In the genomic region with DNA sequence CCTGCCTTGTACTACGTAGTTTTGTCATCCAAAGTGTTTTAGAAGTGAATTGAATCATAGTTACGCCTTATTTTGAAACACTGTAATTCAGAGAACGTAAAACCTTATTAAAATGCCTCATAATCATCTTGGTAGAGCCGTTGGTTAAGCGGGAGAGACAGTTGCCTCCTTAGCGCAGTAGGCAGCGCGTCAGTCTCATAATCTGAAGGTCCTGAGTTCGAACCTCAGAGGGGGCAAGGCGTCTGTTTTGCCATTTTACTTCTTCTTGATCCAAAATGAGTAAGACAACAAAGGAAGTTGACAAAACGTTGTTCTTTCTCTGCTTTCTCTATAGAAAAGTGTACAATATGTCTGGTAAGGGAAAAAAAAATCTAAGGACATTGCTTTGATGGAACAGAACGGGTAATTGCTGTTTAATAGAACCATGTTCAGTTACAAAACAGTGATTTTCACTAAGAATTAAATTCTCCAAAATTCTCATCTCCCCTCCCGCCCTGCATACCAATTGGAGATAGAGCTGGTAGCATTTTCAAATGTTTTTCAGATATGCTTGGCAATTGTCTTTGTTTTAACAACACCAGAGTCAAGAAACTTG, we compare ENCODE assay signal across 1 cellular context.
TF ChIP-seq lines count a peak whose summit lies in the region.

No MANE protein-coding gene starts in this region.

TF ChIP-seq in HepG2, 621 proteins besides CTCF, POLR2A, EP300 and RAD21 (continued from another document and continues in another):
- TF ChIP-seq, protein P1, sequence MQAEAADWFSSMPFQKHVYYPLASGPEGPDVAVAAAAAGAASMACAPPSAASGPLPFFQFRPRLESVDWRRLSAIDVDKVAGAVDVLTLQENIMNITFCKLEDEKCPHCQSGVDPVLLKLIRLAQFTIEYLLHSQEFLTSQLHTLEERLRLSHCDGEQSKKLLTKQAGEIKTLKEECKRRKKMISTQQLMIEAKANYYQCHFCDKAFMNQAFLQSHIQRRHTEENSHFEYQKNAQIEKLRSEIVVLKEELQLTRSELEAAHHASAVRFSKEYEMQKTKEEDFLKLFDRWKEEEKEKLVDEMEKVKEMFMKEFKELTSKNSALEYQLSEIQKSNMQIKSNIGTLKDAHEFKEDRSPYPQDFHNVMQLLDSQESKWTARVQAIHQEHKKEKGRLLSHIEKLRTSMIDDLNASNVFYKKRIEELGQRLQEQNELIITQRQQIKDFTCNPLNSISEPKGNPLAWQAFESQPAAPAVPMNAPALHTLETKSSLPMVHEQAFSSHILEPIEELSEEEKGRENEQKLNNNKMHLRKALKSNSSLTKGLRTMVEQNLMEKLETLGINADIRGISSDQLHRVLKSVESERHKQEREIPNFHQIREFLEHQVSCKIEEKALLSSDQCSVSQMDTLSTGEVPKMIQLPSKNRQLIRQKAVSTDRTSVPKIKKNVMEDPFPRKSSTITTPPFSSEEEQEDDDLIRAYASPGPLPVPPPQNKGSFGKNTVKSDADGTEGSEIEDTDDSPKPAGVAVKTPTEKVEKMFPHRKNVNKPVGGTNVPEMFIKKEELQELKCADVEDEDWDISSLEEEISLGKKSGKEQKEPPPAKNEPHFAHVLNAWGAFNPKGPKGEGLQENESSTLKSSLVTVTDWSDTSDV (CRISPR knock-in tag; IDR thresholded peaks at IDR 0.05): no peak
- TF ChIP-seq FOXP1 (IDR thresholded peaks at IDR 0.05): no peak
- TF ChIP-seq FOXP1 (CRISPR knock-in tag; IDR thresholded peaks at IDR 0.05): peak; percentile 40; the same call in 1 of the 2 replicates
- TF ChIP-seq, protein P2, sequence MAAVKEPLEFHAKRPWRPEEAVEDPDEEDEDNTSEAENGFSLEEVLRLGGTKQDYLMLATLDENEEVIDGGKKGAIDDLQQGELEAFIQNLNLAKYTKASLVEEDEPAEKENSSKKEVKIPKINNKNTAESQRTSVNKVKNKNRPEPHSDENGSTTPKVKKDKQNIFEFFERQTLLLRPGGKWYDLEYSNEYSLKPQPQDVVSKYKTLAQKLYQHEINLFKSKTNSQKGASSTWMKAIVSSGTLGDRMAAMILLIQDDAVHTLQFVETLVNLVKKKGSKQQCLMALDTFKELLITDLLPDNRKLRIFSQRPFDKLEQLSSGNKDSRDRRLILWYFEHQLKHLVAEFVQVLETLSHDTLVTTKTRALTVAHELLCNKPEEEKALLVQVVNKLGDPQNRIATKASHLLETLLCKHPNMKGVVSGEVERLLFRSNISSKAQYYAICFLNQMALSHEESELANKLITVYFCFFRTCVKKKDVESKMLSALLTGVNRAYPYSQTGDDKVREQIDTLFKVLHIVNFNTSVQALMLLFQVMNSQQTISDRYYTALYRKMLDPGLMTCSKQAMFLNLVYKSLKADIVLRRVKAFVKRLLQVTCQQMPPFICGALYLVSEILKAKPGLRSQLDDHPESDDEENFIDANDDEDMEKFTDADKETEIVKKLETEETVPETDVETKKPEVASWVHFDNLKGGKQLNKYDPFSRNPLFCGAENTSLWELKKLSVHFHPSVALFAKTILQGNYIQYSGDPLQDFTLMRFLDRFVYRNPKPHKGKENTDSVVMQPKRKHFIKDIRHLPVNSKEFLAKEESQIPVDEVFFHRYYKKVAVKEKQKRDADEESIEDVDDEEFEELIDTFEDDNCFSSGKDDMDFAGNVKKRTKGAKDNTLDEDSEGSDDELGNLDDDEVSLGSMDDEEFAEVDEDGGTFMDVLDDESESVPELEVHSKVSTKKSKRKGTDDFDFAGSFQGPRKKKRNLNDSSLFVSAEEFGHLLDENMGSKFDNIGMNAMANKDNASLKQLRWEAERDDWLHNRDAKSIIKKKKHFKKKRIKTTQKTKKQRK (IDR thresholded peaks at IDR 0.05; ENCODE audit: low read length): no peak
- no peak for TF ChIP-seq ATAD3A (CRISPR knock-in tag; IDR thresholded peaks at IDR 0.05)
- TF ChIP-seq, protein P3, sequence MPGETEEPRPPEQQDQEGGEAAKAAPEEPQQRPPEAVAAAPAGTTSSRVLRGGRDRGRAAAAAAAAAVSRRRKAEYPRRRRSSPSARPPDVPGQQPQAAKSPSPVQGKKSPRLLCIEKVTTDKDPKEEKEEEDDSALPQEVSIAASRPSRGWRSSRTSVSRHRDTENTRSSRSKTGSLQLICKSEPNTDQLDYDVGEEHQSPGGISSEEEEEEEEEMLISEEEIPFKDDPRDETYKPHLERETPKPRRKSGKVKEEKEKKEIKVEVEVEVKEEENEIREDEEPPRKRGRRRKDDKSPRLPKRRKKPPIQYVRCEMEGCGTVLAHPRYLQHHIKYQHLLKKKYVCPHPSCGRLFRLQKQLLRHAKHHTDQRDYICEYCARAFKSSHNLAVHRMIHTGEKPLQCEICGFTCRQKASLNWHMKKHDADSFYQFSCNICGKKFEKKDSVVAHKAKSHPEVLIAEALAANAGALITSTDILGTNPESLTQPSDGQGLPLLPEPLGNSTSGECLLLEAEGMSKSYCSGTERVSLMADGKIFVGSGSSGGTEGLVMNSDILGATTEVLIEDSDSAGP (CRISPR knock-in tag; IDR thresholded peaks at IDR 0.05; ENCODE audit: borderline replicate concordance): no peak; the same call in 1 of the 2 replicates
- TF ChIP-seq, protein P4, sequence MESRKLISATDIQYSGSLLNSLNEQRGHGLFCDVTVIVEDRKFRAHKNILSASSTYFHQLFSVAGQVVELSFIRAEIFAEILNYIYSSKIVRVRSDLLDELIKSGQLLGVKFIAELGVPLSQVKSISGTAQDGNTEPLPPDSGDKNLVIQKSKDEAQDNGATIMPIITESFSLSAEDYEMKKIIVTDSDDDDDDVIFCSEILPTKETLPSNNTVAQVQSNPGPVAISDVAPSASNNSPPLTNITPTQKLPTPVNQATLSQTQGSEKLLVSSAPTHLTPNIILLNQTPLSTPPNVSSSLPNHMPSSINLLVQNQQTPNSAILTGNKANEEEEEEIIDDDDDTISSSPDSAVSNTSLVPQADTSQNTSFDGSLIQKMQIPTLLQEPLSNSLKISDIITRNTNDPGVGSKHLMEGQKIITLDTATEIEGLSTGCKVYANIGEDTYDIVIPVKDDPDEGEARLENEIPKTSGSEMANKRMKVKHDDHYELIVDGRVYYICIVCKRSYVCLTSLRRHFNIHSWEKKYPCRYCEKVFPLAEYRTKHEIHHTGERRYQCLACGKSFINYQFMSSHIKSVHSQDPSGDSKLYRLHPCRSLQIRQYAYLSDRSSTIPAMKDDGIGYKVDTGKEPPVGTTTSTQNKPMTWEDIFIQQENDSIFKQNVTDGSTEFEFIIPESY (CRISPR knock-in tag; IDR thresholded peaks at IDR 0.05): peak; percentile 66
- no peak for TF ChIP-seq ZNF136 (CRISPR knock-in tag; IDR thresholded peaks at IDR 0.05; ENCODE audit: low read depth)
- no peak for TF ChIP-seq WIZ (CRISPR knock-in tag; IDR thresholded peaks at IDR 0.05)
- TF ChIP-seq ZC3H13 (CRISPR knock-in tag; IDR thresholded peaks at IDR 0.05): no peak
- no peak for TF ChIP-seq ASH2L (IDR thresholded peaks at IDR 0.05; ENCODE audit: insufficient read length, low read depth, low read length)
- TF ChIP-seq ZNF761 (CRISPR knock-in tag; conservative IDR thresholded peaks at IDR 0.05): no peak
- TF ChIP-seq ZNF746 (CRISPR knock-in tag; IDR thresholded peaks at IDR 0.05): no peak
- TF ChIP-seq FOXM1 (CRISPR knock-in tag; IDR thresholded peaks at IDR 0.05): no peak
- TF ChIP-seq ZNF251 (CRISPR knock-in tag; IDR thresholded peaks at IDR 0.05): no peak
- TF ChIP-seq, protein P5, sequence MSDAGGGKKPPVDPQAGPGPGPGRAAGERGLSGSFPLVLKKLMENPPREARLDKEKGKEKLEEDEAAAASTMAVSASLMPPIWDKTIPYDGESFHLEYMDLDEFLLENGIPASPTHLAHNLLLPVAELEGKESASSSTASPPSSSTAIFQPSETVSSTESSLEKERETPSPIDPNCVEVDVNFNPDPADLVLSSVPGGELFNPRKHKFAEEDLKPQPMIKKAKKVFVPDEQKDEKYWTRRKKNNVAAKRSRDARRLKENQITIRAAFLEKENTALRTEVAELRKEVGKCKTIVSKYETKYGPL (CRISPR knock-in tag; IDR thresholded peaks at IDR 0.05): no peak
- TF ChIP-seq ZNF550 (CRISPR knock-in tag; IDR thresholded peaks at IDR 0.05; ENCODE audit: borderline replicate concordance): no peak
- no peak for TF ChIP-seq ZNF225 (CRISPR knock-in tag; IDR thresholded peaks at IDR 0.05)
- TF ChIP-seq, protein P6, sequence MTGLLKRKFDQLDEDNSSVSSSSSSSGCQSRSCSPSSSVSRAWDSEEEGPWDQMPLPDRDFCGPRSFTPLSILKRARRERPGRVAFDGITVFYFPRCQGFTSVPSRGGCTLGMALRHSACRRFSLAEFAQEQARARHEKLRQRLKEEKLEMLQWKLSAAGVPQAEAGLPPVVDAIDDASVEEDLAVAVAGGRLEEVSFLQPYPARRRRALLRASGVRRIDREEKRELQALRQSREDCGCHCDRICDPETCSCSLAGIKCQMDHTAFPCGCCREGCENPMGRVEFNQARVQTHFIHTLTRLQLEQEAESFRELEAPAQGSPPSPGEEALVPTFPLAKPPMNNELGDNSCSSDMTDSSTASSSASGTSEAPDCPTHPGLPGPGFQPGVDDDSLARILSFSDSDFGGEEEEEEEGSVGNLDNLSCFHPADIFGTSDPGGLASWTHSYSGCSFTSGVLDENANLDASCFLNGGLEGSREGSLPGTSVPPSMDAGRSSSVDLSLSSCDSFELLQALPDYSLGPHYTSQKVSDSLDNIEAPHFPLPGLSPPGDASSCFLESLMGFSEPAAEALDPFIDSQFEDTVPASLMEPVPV (CRISPR knock-in tag; IDR thresholded peaks at IDR 0.05): no peak
- TF ChIP-seq ZNF468 (CRISPR knock-in tag; IDR thresholded peaks at IDR 0.05): no peak
- no peak; the same call in 1 of the 2 replicates for TF ChIP-seq GLI4 (CRISPR knock-in tag; IDR thresholded peaks at IDR 0.05; ENCODE audit: borderline replicate concordance)
- TF ChIP-seq TAF1 (CRISPR knock-in tag; IDR thresholded peaks at IDR 0.05): no peak
- no peak for TF ChIP-seq STAT5B (CRISPR knock-in tag; IDR thresholded peaks at IDR 0.05)
- TF ChIP-seq STAG1 (CRISPR knock-in tag; IDR thresholded peaks at IDR 0.05): no peak
- TF ChIP-seq, protein P7, sequence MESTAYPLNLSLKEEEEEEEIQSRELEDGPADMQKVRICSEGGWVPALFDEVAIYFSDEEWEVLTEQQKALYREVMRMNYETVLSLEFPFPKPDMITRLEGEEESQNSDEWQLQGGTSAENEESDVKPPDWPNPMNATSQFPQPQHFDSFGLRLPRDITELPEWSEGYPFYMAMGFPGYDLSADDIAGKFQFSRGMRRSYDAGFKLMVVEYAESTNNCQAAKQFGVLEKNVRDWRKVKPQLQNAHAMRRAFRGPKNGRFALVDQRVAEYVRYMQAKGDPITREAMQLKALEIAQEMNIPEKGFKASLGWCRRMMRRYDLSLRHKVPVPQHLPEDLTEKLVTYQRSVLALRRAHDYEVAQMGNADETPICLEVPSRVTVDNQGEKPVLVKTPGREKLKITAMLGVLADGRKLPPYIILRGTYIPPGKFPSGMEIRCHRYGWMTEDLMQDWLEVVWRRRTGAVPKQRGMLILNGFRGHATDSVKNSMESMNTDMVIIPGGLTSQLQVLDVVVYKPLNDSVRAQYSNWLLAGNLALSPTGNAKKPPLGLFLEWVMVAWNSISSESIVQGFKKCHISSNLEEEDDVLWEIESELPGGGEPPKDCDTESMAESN (CRISPR knock-in tag; conservative IDR thresholded peaks at IDR 0.05): no peak; the same call in 1 of the 2 replicates
- TF ChIP-seq HES4 (CRISPR knock-in tag; IDR thresholded peaks at IDR 0.05; ENCODE audit: borderline replicate concordance): no peak
- no peak for TF ChIP-seq SALL2 (CRISPR knock-in tag; IDR thresholded peaks at IDR 0.05)
- no peak for TF ChIP-seq ZFP82 (CRISPR knock-in tag; IDR thresholded peaks at IDR 0.05; ENCODE audit: borderline replicate concordance)
- no peak for TF ChIP-seq NFKB2 (CRISPR knock-in tag; IDR thresholded peaks at IDR 0.05; ENCODE audit: borderline replicate concordance)
- no peak for TF ChIP-seq ZFP41 (CRISPR knock-in tag; IDR thresholded peaks at IDR 0.05; ENCODE audit: borderline replicate concordance)
- TF ChIP-seq ZNF383 (CRISPR knock-in tag; IDR thresholded peaks at IDR 0.05; ENCODE audit: borderline replicate concordance): no peak
- TF ChIP-seq POGZ (CRISPR knock-in tag; IDR thresholded peaks at IDR 0.05): no peak
- no peak for TF ChIP-seq SRSF1 (optimal IDR thresholded peaks at IDR 0.05; ENCODE audit: low read depth, low read length)
- peak; percentile 84; the same call in 1 of the 2 replicates for TF ChIP-seq ZFP1 (CRISPR knock-in tag; IDR thresholded peaks at IDR 0.05)
- peak; percentile 83; the same call in 1 of the 2 replicates for TF ChIP-seq CBX5 (CRISPR knock-in tag; IDR thresholded peaks at IDR 0.05; ENCODE audit: borderline replicate concordance)
- TF ChIP-seq RFXANK (CRISPR knock-in tag; IDR thresholded peaks at IDR 0.05): no peak
- TF ChIP-seq, protein P8, sequence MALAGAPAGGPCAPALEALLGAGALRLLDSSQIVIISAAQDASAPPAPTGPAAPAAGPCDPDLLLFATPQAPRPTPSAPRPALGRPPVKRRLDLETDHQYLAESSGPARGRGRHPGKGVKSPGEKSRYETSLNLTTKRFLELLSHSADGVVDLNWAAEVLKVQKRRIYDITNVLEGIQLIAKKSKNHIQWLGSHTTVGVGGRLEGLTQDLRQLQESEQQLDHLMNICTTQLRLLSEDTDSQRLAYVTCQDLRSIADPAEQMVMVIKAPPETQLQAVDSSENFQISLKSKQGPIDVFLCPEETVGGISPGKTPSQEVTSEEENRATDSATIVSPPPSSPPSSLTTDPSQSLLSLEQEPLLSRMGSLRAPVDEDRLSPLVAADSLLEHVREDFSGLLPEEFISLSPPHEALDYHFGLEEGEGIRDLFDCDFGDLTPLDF (CRISPR knock-in tag; IDR thresholded peaks at IDR 0.05): no peak
- no peak for TF ChIP-seq IKZF4 (CRISPR knock-in tag; IDR thresholded peaks at IDR 0.05; ENCODE audit: borderline replicate concordance, low read depth, not compliant biosample characterization)
- no peak for TF ChIP-seq ZNF678 (CRISPR knock-in tag; IDR thresholded peaks at IDR 0.05)
- TF ChIP-seq CENPT (CRISPR knock-in tag; IDR thresholded peaks at IDR 0.05; ENCODE audit: low read depth): no peak
- TF ChIP-seq CREB1 (IDR thresholded peaks at IDR 0.05): peak; percentile 51; the same call in 1 of the 2 replicates
- TF ChIP-seq CREB1 (CRISPR knock-in tag; IDR thresholded peaks at IDR 0.05): peak; percentile 65; the same call in 1 of the 2 replicates
- TF ChIP-seq ARHGAP35 (CRISPR knock-in tag; IDR thresholded peaks at IDR 0.05; ENCODE audit: borderline replicate concordance): no peak
- TF ChIP-seq, protein P9, sequence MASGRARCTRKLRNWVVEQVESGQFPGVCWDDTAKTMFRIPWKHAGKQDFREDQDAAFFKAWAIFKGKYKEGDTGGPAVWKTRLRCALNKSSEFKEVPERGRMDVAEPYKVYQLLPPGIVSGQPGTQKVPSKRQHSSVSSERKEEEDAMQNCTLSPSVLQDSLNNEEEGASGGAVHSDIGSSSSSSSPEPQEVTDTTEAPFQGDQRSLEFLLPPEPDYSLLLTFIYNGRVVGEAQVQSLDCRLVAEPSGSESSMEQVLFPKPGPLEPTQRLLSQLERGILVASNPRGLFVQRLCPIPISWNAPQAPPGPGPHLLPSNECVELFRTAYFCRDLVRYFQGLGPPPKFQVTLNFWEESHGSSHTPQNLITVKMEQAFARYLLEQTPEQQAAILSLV (CRISPR knock-in tag; IDR thresholded peaks at IDR 0.05; ENCODE audit: borderline replicate concordance): no peak
- TF ChIP-seq SATB2 (CRISPR knock-in tag; IDR thresholded peaks at IDR 0.05): no peak
- no peak for TF ChIP-seq RBFOX2 (IDR thresholded peaks at IDR 0.05; ENCODE audit: low read depth, low read length)
- peak; percentile 58; the same call in 1 of the 2 replicates for TF ChIP-seq TARDBP (CRISPR knock-in tag; IDR thresholded peaks at IDR 0.05)
- TF ChIP-seq, protein P10, sequence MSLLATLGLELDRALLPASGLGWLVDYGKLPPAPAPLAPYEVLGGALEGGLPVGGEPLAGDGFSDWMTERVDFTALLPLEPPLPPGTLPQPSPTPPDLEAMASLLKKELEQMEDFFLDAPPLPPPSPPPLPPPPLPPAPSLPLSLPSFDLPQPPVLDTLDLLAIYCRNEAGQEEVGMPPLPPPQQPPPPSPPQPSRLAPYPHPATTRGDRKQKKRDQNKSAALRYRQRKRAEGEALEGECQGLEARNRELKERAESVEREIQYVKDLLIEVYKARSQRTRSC (CRISPR knock-in tag; IDR thresholded peaks at IDR 0.05; ENCODE audit: low read depth): no peak
